ENCODE assay signal across 8 cellular contexts in the genomic region with DNA sequence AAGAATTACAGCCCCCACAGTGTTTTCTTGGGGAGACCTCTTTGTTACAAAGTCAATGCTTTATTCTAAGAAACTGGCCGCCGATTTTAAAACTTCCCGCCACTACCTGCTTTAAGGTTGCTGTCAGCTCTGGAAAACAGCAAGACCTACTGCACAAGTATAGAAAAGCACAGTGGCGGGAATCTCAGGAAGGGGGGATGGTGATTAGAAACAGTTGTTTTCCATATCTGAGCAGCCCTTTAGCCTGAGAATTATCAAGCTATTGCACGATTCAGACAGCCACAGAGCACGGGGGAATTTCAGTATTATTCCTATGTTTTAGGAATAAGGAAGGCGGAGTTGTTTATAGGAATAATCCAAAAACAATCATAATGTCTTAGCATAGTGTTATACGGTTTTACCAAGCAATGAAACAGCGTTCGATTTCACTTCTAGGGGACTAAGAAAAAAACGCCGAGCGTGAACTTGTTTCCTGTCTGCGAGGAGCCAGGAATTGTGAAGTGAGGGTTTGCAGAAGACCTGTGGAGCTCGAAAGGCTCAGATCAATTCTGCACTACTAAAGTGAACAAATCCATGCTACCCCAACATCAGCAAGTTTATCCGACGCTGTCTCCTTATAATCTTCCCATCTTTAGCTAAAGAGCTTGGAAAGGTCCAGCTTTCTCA.
DNase-seq lines count a peak whose midpoint lies in the region; ATAC-seq and TF ChIP-seq lines count a peak whose summit lies in the region.

No MANE protein-coding gene starts in this region.

- ATAC-seq in GM18502 (IDR thresholded peaks at IDR 0.05; ENCODE audit: poor library complexity, unreplicated experiment) (peak; percentile 37), GM21737 (IDR thresholded peaks at IDR 0.05; ENCODE audit: unreplicated experiment) (peak; percentile 19), memory B cell (ENCODE audit: low read depth) (peak; percentile 4)

- H3K4me1 ChIP-seq in uterus, result no peaks in the 10 kb centered on the region

- no peak for TF ChIP-seq CTCF in uterus (IDR thresholded peaks at IDR 0.05)

- in situ Hi-C loops in KBM-7 (cut with MboI; ENCODE audit: low pct_unique_long_range_greater_than_20kb, low sequenced_read_pairs), result no loop called here

- no peak overlapping the region for H3K27ac Mint-ChIP-seq in memory B cell

- peak overlapping the region; percentile 70 to 76 for H3K27ac ChIP-seq in uterus

- intact Hi-C loops in uterus (cut with DNase I; ENCODE audit: low total_unique reads), result no loop called here

- peaks cover 0 to 6% of the 10 kb centered on the region in 2 donors for H3K27me3 ChIP-seq in uterus

- peak overlapping the region; percentile 29 to 44 for H3K4me3 ChIP-seq in uterus

- TF ChIP-seq POLR2A in uterus (IDR thresholded peaks at IDR 0.05), result no peak

- peak overlapping the region; percentile 91 for H3K4me3 Mint-ChIP-seq in memory B cell

- peaks cover 3% of the 10 kb centered on the region for H3K27me3 Mint-ChIP-seq in memory B cell

- H3K36me3 ChIP-seq in uterus, result no peaks in the 10 kb centered on the region

- no peaks in the 10 kb centered on the region for H3K9me3 ChIP-seq in uterus

- no peaks in the 10 kb centered on the region for H3K9me3 Mint-ChIP-seq in memory B cell

- H3K4me1 Mint-ChIP-seq in memory B cell, result peaks cover 11% of the 10 kb centered on the region

- H3K36me3 Mint-ChIP-seq in memory B cell, result no peaks in the 10 kb centered on the region

- DNase-seq in KBM-7, result peak; percentile 45
- peak; percentile 1 for DNase-seq in brain pericyte (ENCODE audit: low read depth, low spot score)
- DNase-seq in memory B cell (ENCODE audit: low spot score in 2 of 2), result no peak
- DNase-seq in uterus, result no peak
- DNase-seq in NCI-H128 (lab: John Stamatoyannopoulos, UW; ENCODE audit: unreplicated experiment), result no peak
- no peak for DNase-seq in stimulated activated CD4-positive, alpha-beta T cell treated with anti-CD3 and anti-CD28 coated beads, Interleukin-4, amount 100 ng/mL, for 24 hours

Comparison
In these comparisons a context has a peak if more than half of its experiments do, and no peak if none do; other contexts are left out.
1. DNase-seq: peak in KBM-7 (single experiment) and brain pericyte (single experiment); none in memory B cell (0 of 2), uterus (0 of 2), NCI-H128 (single experiment) and stimulated activated CD4-positive, alpha-beta T cell treated with anti-CD3 and anti-CD28 coated beads, Interleukin-4, amount 100 ng/mL, for 24 hours (single experiment).
2. Peak in every context shown above with its lines, with median percentiles within 50 percentile points of each other: ATAC-seq.